In genomic region chr6:6592836-6593235, GRCh38 we compare ENCODE assay signal across 14 cellular contexts. TPM values are rescaled to one million over a fixed set of nuclear protein-coding genes. Genes with fewer than 3 reads are reported as not detected.
DNase-seq lines count a peak whose midpoint lies in the region; ATAC-seq and FAIRE-seq lines count a peak whose summit lies in the region.
"Had no signal": no experiment of that assay in that cellular context is flagged by ENCODE, and none has a peak within 500 bp of the region (broad histone marks: within the 10 kb centered on the region; RNA-seq: fewer than 3 reads in every experiment).

No MANE protein-coding gene starts in this region.

- intact Hi-C loops in activated T-helper 1 cell treated with anti-CD3 and anti-CD28 coated beads, Interleukin-12 subunit alpha, Interleukin-12 subunit beta, Interleukin-2, Interleukin-4 antibody, amounts not matched to agents 30 ng/mL and 10 ng/mL and 1 ng/mL, durations not matched to agents 14 hours and 24 hours and 36 hours (cut with micrococcal nuclease): loop anchor here (1.0 kb wide), 1 partner anchor 17 kb away; no protein-coding TSS in a partner anchor

- H3K4me1 Mint-ChIP-seq in activated T-helper 1 cell treated with anti-CD3 and anti-CD28 coated beads, Interleukin-12 subunit alpha, Interleukin-12 subunit beta, Interleukin-2, Interleukin-4 antibody, amounts not matched to agents 30 ng/mL and 10 ng/mL and 1 ng/mL, durations not matched to agents 14 hours and 24 hours and 36 hours (ENCODE audit: low read depth): peaks cover 69% of the 10 kb centered on the region

- no peaks in the 10 kb centered on the region for H3K9me3 ChIP-seq in BLaER1
- H3K9me3 ChIP-seq in mucosa of rectum (ENCODE audit: control insufficient read depth in 2 of 2, low read length in 2 of 2): no peaks in the 10 kb centered on the region

- no peaks in the 10 kb centered on the region for H3K27me3 Mint-ChIP-seq in activated T-helper 1 cell treated with anti-CD3 and anti-CD28 coated beads, Interleukin-12 subunit alpha, Interleukin-12 subunit beta, Interleukin-2, Interleukin-4 antibody, amounts not matched to agents 30 ng/mL and 10 ng/mL and 1 ng/mL, durations not matched to agents 14 hours and 24 hours and 36 hours (ENCODE audit: insufficient read depth)

- no peak overlapping the region for H3K4me3 ChIP-seq in BLaER1
- H3K4me3 ChIP-seq in mucosa of rectum (ENCODE audit: low read length in 2 of 2): no peak overlapping the region

- DNase-seq in GM19239 (ENCODE audit: insufficient read length, low spot score) (no peak), EL (no peak), DMS 273 (lab: John Stamatoyannopoulos, UW; ENCODE audit: unreplicated experiment) (no peak), frontal cortex (ENCODE audit: low spot score in 2 of 2) (no peak)
- no peak for DNase-seq in activated T-helper 1 cell treated with anti-CD3 and anti-CD28 coated beads, Interleukin-12 subunit alpha, Interleukin-12 subunit beta, Interleukin-2, Interleukin-4 antibody, amounts not matched to agents 30 ng/mL and 10 ng/mL and 1 ng/mL, durations not matched to agents 14 hours and 24 hours and 36 hours (ENCODE audit: low spot score)
- DNase-seq: activated effector memory CD4-positive, alpha-beta T cell treated with anti-CD3 and anti-CD28 coated beads, Interleukin-2, amount 50 U/mL, for 16 hours; H9; NCI-H2107 had no signal

- peak overlapping the region; percentile 69 for H3K27ac Mint-ChIP-seq in activated T-helper 1 cell treated with anti-CD3 and anti-CD28 coated beads, Interleukin-12 subunit alpha, Interleukin-12 subunit beta, Interleukin-2, Interleukin-4 antibody, amounts not matched to agents 30 ng/mL and 10 ng/mL and 1 ng/mL, durations not matched to agents 14 hours and 24 hours and 36 hours
- H3K27ac Mint-ChIP-seq: H9, type B pancreatic cell had no signal

- H3K4me1 ChIP-seq in BLaER1: peaks cover 82% of the 10 kb centered on the region
- peaks cover 0 to 2% of the 10 kb centered on the region in 2 donors for H3K4me1 ChIP-seq in mucosa of rectum (ENCODE audit: control insufficient read depth in 2 of 2, insufficient read depth in 2 of 2, low read length in 2 of 2)

- H3K9me3 Mint-ChIP-seq in activated T-helper 1 cell treated with anti-CD3 and anti-CD28 coated beads, Interleukin-12 subunit alpha, Interleukin-12 subunit beta, Interleukin-2, Interleukin-4 antibody, amounts not matched to agents 30 ng/mL and 10 ng/mL and 1 ng/mL, durations not matched to agents 14 hours and 24 hours and 36 hours: peaks cover 10% of the 10 kb centered on the region
- H3K9me3 Mint-ChIP-seq: H9, type B pancreatic cell had no signal

- H3K4me3 Mint-ChIP-seq in activated T-helper 1 cell treated with anti-CD3 and anti-CD28 coated beads, Interleukin-12 subunit alpha, Interleukin-12 subunit beta, Interleukin-2, Interleukin-4 antibody, amounts not matched to agents 30 ng/mL and 10 ng/mL and 1 ng/mL, durations not matched to agents 14 hours and 24 hours and 36 hours: peak overlapping the region; percentile 20
- H3K4me3 Mint-ChIP-seq: H9, type B pancreatic cell had no signal

- H3K36me3 Mint-ChIP-seq in activated T-helper 1 cell treated with anti-CD3 and anti-CD28 coated beads, Interleukin-12 subunit alpha, Interleukin-12 subunit beta, Interleukin-2, Interleukin-4 antibody, amounts not matched to agents 30 ng/mL and 10 ng/mL and 1 ng/mL, durations not matched to agents 14 hours and 24 hours and 36 hours (ENCODE audit: low read depth): peaks cover 15% of the 10 kb centered on the region
- H3K36me3 Mint-ChIP-seq: type B pancreatic cell had no signal

- no peaks in the 10 kb centered on the region for H3K36me3 ChIP-seq in BLaER1
- H3K36me3 ChIP-seq in mucosa of rectum (ENCODE audit: control insufficient read depth in 2 of 2, insufficient read depth in 2 of 2, low read length in 2 of 2): no peaks in the 10 kb centered on the region

- H4K20me1 ChIP-seq in BLaER1: no peaks in the 10 kb centered on the region

- no peak for ATAC-seq in GM21717 (IDR thresholded peaks at IDR 0.05; ENCODE audit: unreplicated experiment)

- H3K27ac ChIP-seq in BLaER1 (peak overlapping the region; percentile 89), mucosa of rectum (ENCODE audit: low read depth in 2 of 2, low read length in 2 of 2) (peak overlapping the region; percentile 57 to 71)
- H3K27ac ChIP-seq: RWPE1 had no signal

- FAIRE-seq in GM19239 (lab: Jason Lieb, UNC) (peak; percentile 81), frontal cortex (lab: Jason Lieb, UNC) (no peak)

- H3K27me3 ChIP-seq in BLaER1 (no peaks in the 10 kb centered on the region), mucosa of rectum (ENCODE audit: control insufficient read depth in 2 of 2, insufficient read depth in 2 of 2, low read length in 2 of 2) (no peaks in the 10 kb centered on the region)

- peak overlapping the region; percentile 59 for H3K9ac ChIP-seq in BLaER1
- H3K9ac ChIP-seq in mucosa of rectum (ENCODE audit: low read depth in 1 of 2, low read length in 2 of 2): no peak overlapping the region

- H3K4me2 ChIP-seq in BLaER1: peak overlapping the region; percentile 83

RNA-seq across cellular contexts. Expression of gene LY86, which starts 4.3 kb away (rescaled TPM):
- 1.1 and 1.2 TPM in 2 replicates for total RNA-seq in activated T-helper 1 cell treated with anti-CD3 and anti-CD28 coated beads, Interleukin-12 subunit alpha, Interleukin-12 subunit beta, Interleukin-2, Interleukin-4 antibody, amounts not matched to agents 30 ng/mL and 10 ng/mL and 1 ng/mL, durations not matched to agents 14 hours and 24 hours and 36 hours
- 2.9 TPM for total RNA-seq in frontal cortex
- total RNA-seq: H9, pulmonary artery endothelial cell had no signal
